ENCODE assay signal across 19 cellular contexts in genomic region chr17:4725646-4726300, GRCh38. TPM values are rescaled to one million over a fixed set of nuclear protein-coding genes. Genes with fewer than 3 reads are reported as not detected.
DNase-seq lines count a peak whose midpoint lies in the region; ATAC-seq and TF ChIP-seq lines count a peak whose summit lies in the region.
"Had no signal": no experiment of that assay in that cellular context is flagged by ENCODE, and none has a peak within 500 bp of the region (broad histone marks: within the 10 kb centered on the region; RNA-seq: fewer than 3 reads in every experiment).

No MANE protein-coding gene starts in this region.

- peak in 1 of 2 donors; percentile 3 for ATAC-seq in lower lobe of right lung
- ATAC-seq in HG03442 (IDR thresholded peaks at IDR 0.05; ENCODE audit: unreplicated experiment), result no peak
- no peak for ATAC-seq in Right ventricle myocardium superior (ENCODE audit: poor library complexity)
- ATAC-seq: SK-N-SH treated with all-trans-retinoic acid at 6 μM for 48 hours had no signal

- intact Hi-C loops in lower lobe of right lung (cut with DNase I) (no loop called here), Right ventricle myocardium superior (cut with DNase I) (no loop called here)

- H3K36me3 ChIP-seq in DOHH2 (ENCODE audit: control insufficient read depth, low read length) (no peaks in the 10 kb centered on the region), lower lobe of right lung (peaks cover under 1% of the 10 kb centered on the region)
- H3K36me3 ChIP-seq: brain microvascular endothelial cell, transverse colon had no signal

- TF ChIP-seq CTCF in DOHH2 (IDR thresholded peaks at IDR 0.05; ENCODE audit: low read depth, low read length, poor library complexity, severe bottlenecking) (no peak), lower lobe of right lung (IDR thresholded peaks at IDR 0.05) (no peak), foreskin fibroblast (IDR thresholded peaks at IDR 0.05; ENCODE audit: low read depth, low read length) (no peak)

- H3K79me2 ChIP-seq in DOHH2 (ENCODE audit: control insufficient read depth, low read length), result no peaks in the 10 kb centered on the region

- H3K4me3 ChIP-seq in DOHH2 (ENCODE audit: low read length), result no peak overlapping the region
- H3K4me3 ChIP-seq in lower lobe of right lung, result no peak overlapping the region
- no peak overlapping the region for H3K4me3 ChIP-seq in foreskin fibroblast (ENCODE audit: low read depth in 1 of 2, low read length in 2 of 2)
- H3K4me3 ChIP-seq: coronary artery, transverse colon had no signal

- no peaks in the 10 kb centered on the region for H3F3A ChIP-seq in DOHH2 (ENCODE audit: control insufficient read depth, insufficient read depth)

- H3K9me2 ChIP-seq in DOHH2 (replicated peaks; ENCODE audit: control insufficient read depth, low read length), result no peaks in the 10 kb centered on the region

- H4K20me1 ChIP-seq in DOHH2 (ENCODE audit: control insufficient read depth, insufficient read depth, low read depth, low read length), result no peaks in the 10 kb centered on the region

- peaks cover 12% of the 10 kb centered on the region for H3K4me1 ChIP-seq in DOHH2 (ENCODE audit: control insufficient read depth, low read length)
- H3K4me1 ChIP-seq in lower lobe of right lung, result peaks cover 19% of the 10 kb centered on the region

- H3K27ac ChIP-seq in DOHH2 (ENCODE audit: low read depth, low read length) (no peak overlapping the region), lower lobe of right lung (peak overlapping the region; percentile 60)
- H3K27ac ChIP-seq: 22Rv1, brain microvascular endothelial cell, transverse colon had no signal

- peak; percentile 52 for DNase-seq in SIG-M5 treated with dmso at 0.1 percent for 504 hours (lab: John Stamatoyannopoulos, UW; ENCODE audit: unreplicated experiment)
- no peak for DNase-seq in SIG-M5 (lab: John Stamatoyannopoulos, UW)
- DNase-seq in OCI-M1 (lab: John Stamatoyannopoulos, UW), result peak; percentile 65
- DNase-seq in lower lobe of right lung, result no peak
- DNase-seq in Right ventricle myocardium superior, result no peak
- no peak for DNase-seq in foreskin fibroblast
- DNase-seq: activated naive CD8-positive, alpha-beta T cell treated with anti-CD3 and anti-CD28 coated beads, Interleukin-2, amount 10 ng/mL, durations not matched to agents 7 days and 5 days; brain microvascular endothelial cell; GOT3; immature natural killer cell; NCI-H226; stimulated activated CD4-positive, alpha-beta T cell treated with anti-CD3 and anti-CD28 coated beads, Interleukin-15, amount 100 ng/mL, for 24 hours; stimulated activated naive CD4-positive, alpha-beta T cell treated with Interleukin-2 at 50 U/mL for 16 hours; transverse colon had no signal

- H3K27me3 ChIP-seq in DOHH2 (ENCODE audit: control insufficient read depth, low read length), result no peaks in the 10 kb centered on the region
- no peaks in the 10 kb centered on the region for H3K27me3 ChIP-seq in lower lobe of right lung (ENCODE audit: low read depth)
- H3K27me3 ChIP-seq: brain microvascular endothelial cell, transverse colon had no signal

- peak overlapping the region; percentile 9 for H3K4me2 ChIP-seq in DOHH2 (ENCODE audit: low read length)

- H3K9me3 ChIP-seq in DOHH2 (ENCODE audit: control insufficient read depth, insufficient read depth, low read length) (no peaks in the 10 kb centered on the region), lower lobe of right lung (no peaks in the 10 kb centered on the region)
- H3K9me3 ChIP-seq: transverse colon had no signal

RNA-seq across cellular contexts. Expression of gene MED11, which starts 5.5 kb away (rescaled TPM):
- 22.9 TPM for total RNA-seq in lower lobe of right lung
- total RNA-seq in Right ventricle myocardium superior, result 18.0 TPM

RNA-seq across cellular contexts. Expression of gene ZMYND15, which starts 13.9 kb away (rescaled TPM):
- total RNA-seq in lower lobe of right lung (13.3 TPM), Right ventricle myocardium superior (not detected)

RNA-seq across cellular contexts. Expression of gene CXCL16, which starts 14.0 kb away (rescaled TPM):
- 249 TPM for total RNA-seq in lower lobe of right lung
- total RNA-seq in Right ventricle myocardium superior, result 2.7 TPM

RNA-seq across cellular contexts. Expression of gene ARRB2, which starts 15.3 kb away (rescaled TPM):
- total RNA-seq in lower lobe of right lung (201 TPM), Right ventricle myocardium superior (23.4 TPM)

RNA-seq across cellular contexts. Expression of gene PELP1, which starts 21.8 kb away (rescaled TPM):
- total RNA-seq in lower lobe of right lung (37.4 TPM), Right ventricle myocardium superior (39.3 TPM)

Comparison
In these comparisons a context has a peak if more than half of its experiments do, and no peak if none do; other contexts are left out.
1. DNase-seq: peak in SIG-M5 treated with dmso at 0.1 percent for 504 hours (single experiment) and OCI-M1 (single experiment); none in SIG-M5 (single experiment), lower lobe of right lung (single experiment), Right ventricle myocardium superior (single experiment) and foreskin fibroblast (0 of 2).
2. RNA of gene ZMYND15, which starts 13.9 kb away (total RNA-seq): 13.3 TPM in lower lobe of right lung (single experiment); not detected in Right ventricle myocardium superior (single experiment); every median in the first group is over 10 times any median in the second.
3. RNA of gene CXCL16, which starts 14.0 kb away (total RNA-seq): 249 TPM in lower lobe of right lung (single experiment); 2.7 TPM in Right ventricle myocardium superior (single experiment); every median in the first group is over 10 times any median in the second.